ENCODE assay signal across 24 cellular contexts in the genomic region with DNA sequence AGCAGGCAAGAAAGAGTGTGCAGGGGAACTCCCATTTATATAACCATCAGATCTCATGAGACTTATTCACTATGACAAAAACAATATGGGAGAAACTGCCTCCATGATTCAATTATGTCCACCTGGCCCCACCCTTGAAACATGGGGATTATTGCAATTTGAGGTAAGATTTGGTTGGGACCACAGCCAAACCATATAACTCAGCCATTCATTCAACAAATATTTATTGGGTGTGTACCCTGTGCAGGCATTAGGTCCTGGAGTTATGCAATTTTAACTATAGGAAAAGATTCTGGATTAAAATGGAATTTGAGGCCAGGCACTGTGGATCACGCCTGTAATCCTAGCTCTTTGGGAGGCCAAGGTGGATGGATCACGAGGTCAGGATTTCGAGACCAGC.
DNase-seq lines count a peak whose midpoint lies in the region; ATAC-seq, FAIRE-seq and TF ChIP-seq lines count a peak whose summit lies in the region.
"Had no signal": no experiment of that assay in that cellular context is flagged by ENCODE, and none has a peak within 500 bp of the region (broad histone marks: within the 10 kb centered on the region; RNA-seq: fewer than 3 reads in every experiment).

No MANE protein-coding gene starts in this region.

- H3K27me3 ChIP-seq in bronchial epithelial cell (ENCODE audit: control insufficient read depth, insufficient read depth, low read length) = no peaks in the 10 kb centered on the region
- H3K27me3 ChIP-seq: Peyer's patch had no signal

- FAIRE-seq in bronchial epithelial cell (lab: Jason Lieb, UNC) = no peak
- FAIRE-seq: GM12891, H1 had no signal

- peaks cover 14% of the 10 kb centered on the region for H3K27me3 Mint-ChIP-seq in Calu3 (ENCODE audit: unreplicated experiment)
- H3K27me3 Mint-ChIP-seq: CD4-positive, CD25-positive, alpha-beta regulatory T cell had no signal

- H3K27ac Mint-ChIP-seq in Calu3 (ENCODE audit: unreplicated experiment) = no peak overlapping the region
- H3K27ac Mint-ChIP-seq: CD4-positive, CD25-positive, alpha-beta regulatory T cell had no signal

- no peaks in the 10 kb centered on the region for H3K9me3 Mint-ChIP-seq in Calu3 (ENCODE audit: low read depth, unreplicated experiment)

- no peak overlapping the region for H3K4me3 ChIP-seq in bronchial epithelial cell (ENCODE audit: low read depth, low read length)
- H3K4me3 ChIP-seq: Peyer's patch had no signal

- DNase-seq in Calu3 (peak; percentile 2), NCI-H226 (peak; percentile 51), bronchial epithelial cell (ENCODE audit: low read depth) (peak; percentile 88), kidney tubule cell (ENCODE audit: low spot score) (peak; percentile 8), caudate nucleus (lab: John Stamatoyannopoulos, UW) (no peak)
- no peak for DNase-seq in stimulated activated naive CD8-positive, alpha-beta T cell treated with anti-CD3 and anti-CD28 coated beads, Interleukin-15, Interleukin-2, amounts not matched to agents 100 U/mL and 50 U/mL, for 24 hours
- DNase-seq: CD4-positive, CD25-positive, alpha-beta regulatory T cell; COR-L47; DMS 273 treated with DMSO at 0.1 percent for 48 hours; DND-41; Karpas-422; MM.1S; NCI-H1048; NCI-H1436; NCI-H187 treated with DMSO at 0.1 percent for 48 hours; NCI-H510A treated with DMSO at 0.1 percent for 48 hours; NCI-H748 treated with DMSO at 0.1 percent for 48 hours; NK-92 treated with Interleukin-12 subunit alpha and Interleukin-12 subunit beta, amount 100 ng/mL, for 24 hours; Peyer's patch had no signal

- no peak for TF ChIP-seq CTCF in Calu3 (IDR thresholded peaks at IDR 0.05; ENCODE audit: unreplicated experiment)
- TF ChIP-seq CTCF in bronchial epithelial cell (IDR thresholded peaks at IDR 0.05; ENCODE audit: insufficient read depth, low read length, severe bottlenecking) = no peak

- H3K36me3 ChIP-seq in bronchial epithelial cell (ENCODE audit: control insufficient read depth, insufficient read depth, low read length) = no peaks in the 10 kb centered on the region
- H3K36me3 ChIP-seq: Peyer's patch had no signal

- no peak overlapping the region for H3K4me3 Mint-ChIP-seq in Calu3 (ENCODE audit: low read depth, unreplicated experiment)
- H3K4me3 Mint-ChIP-seq: CD4-positive, CD25-positive, alpha-beta regulatory T cell had no signal

- no peaks in the 10 kb centered on the region for H3K4me1 Mint-ChIP-seq in Calu3 (ENCODE audit: low read depth, unreplicated experiment)
- H3K4me1 Mint-ChIP-seq: CD4-positive, CD25-positive, alpha-beta regulatory T cell had no signal

- H3K36me3 Mint-ChIP-seq in Calu3 (ENCODE audit: insufficient read depth, unreplicated experiment) = no peaks in the 10 kb centered on the region
- H3K36me3 Mint-ChIP-seq: CD4-positive, CD25-positive, alpha-beta regulatory T cell had no signal

- H3K27ac ChIP-seq in caudate nucleus (ENCODE audit: low read depth, low read length) = no peak overlapping the region
- H3K27ac ChIP-seq: Peyer's patch had no signal

- no TSS peak for BruUV-seq in Calu3 (replicated peaks; lab: Mats Ljungman, UMichigan)

- CTCF ChIA-PET in Calu3 (lab: Charles Lee) = interaction anchor here (0.6 kb wide), 1 partner anchor 16 kb away, joined by 5 read pairs; no protein-coding TSS in a partner anchor

- ATAC-seq in GM19023 (IDR thresholded peaks at IDR 0.05; ENCODE audit: unreplicated experiment) (no peak), GM18867 (IDR thresholded peaks at IDR 0.05; ENCODE audit: unreplicated experiment) (no peak)
- ATAC-seq in stimulated activated naive CD8-positive, alpha-beta T cell treated with anti-CD3 and anti-CD28 coated beads, Interleukin-15, Interleukin-2, amounts not matched to agents 100 U/mL and 50 U/mL, for 24 hours = no peak
- ATAC-seq: Right ventricle myocardium inferior had no signal

- intact Hi-C loops in Calu3 (cut with micrococcal nuclease; ENCODE audit: unreplicated experiment) = no loop called here

Comparison
In these comparisons a context has a peak if more than half of its experiments do, and no peak if none do; other contexts are left out.
1. DNase-seq: peak in Calu3 (single experiment), NCI-H226 (single experiment), bronchial epithelial cell (single experiment) and kidney tubule cell (single experiment); none in stimulated activated naive CD8-positive, alpha-beta T cell treated with anti-CD3 and anti-CD28 coated beads, Interleukin-15, Interleukin-2, amounts not matched to agents 100 U/mL and 50 U/mL, for 24 hours (single experiment) and caudate nucleus (0 of 61).